1 cellular context compared by ENCODE assay signal in genomic region chr1:94542088-94542671, GRCh38.
TF ChIP-seq lines count a peak whose summit lies in the region.

No MANE protein-coding gene starts in this region.

TF ChIP-seq in HEK293, 187 proteins besides CTCF, POLR2A, EP300 and RAD21 (continued from another document):
- 0 out of 2 replicates have a peak, but pooled peaks have one; percentile 7 for TF ChIP-seq PRDM10 (tag by site-specific recombination; IDR thresholded peaks at IDR 0.05)
- 0 out of 2 replicates have a peak, but pooled peaks have one; percentile 15 for TF ChIP-seq ZSCAN16 (tag by site-specific recombination; IDR thresholded peaks at IDR 0.05)
- peak; percentile 31 for TF ChIP-seq ZIC2 (tag by site-specific recombination; IDR thresholded peaks at IDR 0.05)
- peak; percentile 87 for TF ChIP-seq ZNF335 (tag by site-specific recombination; conservative IDR thresholded peaks at IDR 0.05)
- TF ChIP-seq ZNF549 (tag by site-specific recombination; IDR thresholded peaks at IDR 0.05) = no peak
- TF ChIP-seq SCRT1 (tag by site-specific recombination; IDR thresholded peaks at IDR 0.05; ENCODE audit: borderline replicate concordance) = no peak
- no peak for TF ChIP-seq ZNF664 (tag by site-specific recombination; IDR thresholded peaks at IDR 0.05)
- TF ChIP-seq ZNF530 (tag by site-specific recombination; IDR thresholded peaks at IDR 0.05; ENCODE audit: low read depth) = no peak
- TF ChIP-seq, protein P1, sequence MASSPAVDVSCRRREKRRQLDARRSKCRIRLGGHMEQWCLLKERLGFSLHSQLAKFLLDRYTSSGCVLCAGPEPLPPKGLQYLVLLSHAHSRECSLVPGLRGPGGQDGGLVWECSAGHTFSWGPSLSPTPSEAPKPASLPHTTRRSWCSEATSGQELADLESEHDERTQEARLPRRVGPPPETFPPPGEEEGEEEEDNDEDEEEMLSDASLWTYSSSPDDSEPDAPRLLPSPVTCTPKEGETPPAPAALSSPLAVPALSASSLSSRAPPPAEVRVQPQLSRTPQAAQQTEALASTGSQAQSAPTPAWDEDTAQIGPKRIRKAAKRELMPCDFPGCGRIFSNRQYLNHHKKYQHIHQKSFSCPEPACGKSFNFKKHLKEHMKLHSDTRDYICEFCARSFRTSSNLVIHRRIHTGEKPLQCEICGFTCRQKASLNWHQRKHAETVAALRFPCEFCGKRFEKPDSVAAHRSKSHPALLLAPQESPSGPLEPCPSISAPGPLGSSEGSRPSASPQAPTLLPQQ (tag by site-specific recombination; IDR thresholded peaks at IDR 0.05) = no peak
- peak; percentile 10; the same call in 1 of the 2 replicates for TF ChIP-seq ZBTB20 (tag by site-specific recombination; IDR thresholded peaks at IDR 0.05)
- peak; percentile 8; the same call in 1 of the 2 replicates for TF ChIP-seq ZNF561 (tag by site-specific recombination; IDR thresholded peaks at IDR 0.05; ENCODE audit: borderline replicate concordance)
- peak; percentile 70; the same call in 1 of the 2 replicates for TF ChIP-seq HIC1 (tag by site-specific recombination; IDR thresholded peaks at IDR 0.05)
- TF ChIP-seq FEZF1 (tag by site-specific recombination; IDR thresholded peaks at IDR 0.05) = 0 out of 2 replicates have a peak, but pooled peaks have one; percentile 18
- TF ChIP-seq ZBTB17 (tag by site-specific recombination; IDR thresholded peaks at IDR 0.05) = peak; percentile 82
